ENCODE assay signal across 17 cellular contexts in the genomic region with DNA sequence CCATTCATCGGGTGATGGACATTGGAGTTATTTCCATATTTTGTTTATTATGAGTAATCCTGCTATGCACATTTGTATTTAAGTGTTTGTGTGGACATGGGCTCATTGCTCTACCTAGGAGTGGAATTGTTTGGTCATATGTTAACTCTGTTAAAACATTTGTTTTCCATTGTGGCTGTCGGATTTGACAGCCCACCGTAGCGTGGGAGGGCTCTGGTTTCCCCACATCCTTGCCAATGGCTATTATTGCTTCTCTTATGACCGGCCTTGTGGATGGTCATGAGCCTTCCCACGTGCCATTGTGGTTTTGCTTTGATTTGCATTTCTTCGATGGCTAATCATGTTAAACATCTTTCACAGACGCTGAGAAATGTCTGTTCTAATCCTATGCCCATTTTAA.
DNase-seq lines count a peak whose midpoint lies in the region; ATAC-seq, FAIRE-seq and TF ChIP-seq lines count a peak whose summit lies in the region.
"Had no signal": no experiment of that assay in that cellular context is flagged by ENCODE, and none has a peak within 500 bp of the region (broad histone marks: within the 10 kb centered on the region; RNA-seq: fewer than 3 reads in every experiment).

No MANE protein-coding gene starts in this region.

- H3K27ac ChIP-seq in suprapubic skin, result no peak overlapping the region
- H3K27ac ChIP-seq: skin epidermis had no signal

- no peak for TF ChIP-seq CTCF in suprapubic skin (IDR thresholded peaks at IDR 0.05)

- H3K9me3 ChIP-seq in suprapubic skin, result no peaks in the 10 kb centered on the region

- no peak overlapping the region for H3K4me3 ChIP-seq in suprapubic skin
- H3K4me3 ChIP-seq: skin epidermis had no signal

- H3K27me3 ChIP-seq in suprapubic skin, result no peaks in the 10 kb centered on the region

- H3K4me1 ChIP-seq in suprapubic skin, result no peaks in the 10 kb centered on the region

- FAIRE-seq in GM12891 (lab: Jason Lieb, UNC), result peak; percentile 77
- FAIRE-seq in H54 (lab: Jason Lieb, UNC), result no peak

- WGBS in suprapubic skin, result 80% methylated on average over 8 of the region's 8 CpGs

- TF ChIP-seq POLR2A in GM12891 (IDR thresholded peaks at IDR 0.05; ENCODE audit: low read depth, low read length), result no peak
- TF ChIP-seq POLR2A in H54 (IDR thresholded peaks at IDR 0.05; ENCODE audit: low read depth, low read length), result no peak
- no peak for TF ChIP-seq POLR2A in suprapubic skin (IDR thresholded peaks at IDR 0.05)

- H3K36me3 ChIP-seq in suprapubic skin, result peaks cover 92% of the 10 kb centered on the region

- ATAC-seq in GM19372 (IDR thresholded peaks at IDR 0.05; ENCODE audit: low read depth, unreplicated experiment) (peak; percentile 81), HG02763 (IDR thresholded peaks at IDR 0.05; ENCODE audit: unreplicated experiment) (peak; percentile 60), HG03521 (IDR thresholded peaks at IDR 0.05; ENCODE audit: unreplicated experiment) (peak; percentile 56), GM19455 (IDR thresholded peaks at IDR 0.05; ENCODE audit: unreplicated experiment) (no peak)
- ATAC-seq: Right ventricle myocardium inferior had no signal

- DNase-seq in GM12891 (ENCODE audit: insufficient read length, low spot score) (no peak), H54 (ENCODE audit: insufficient read length, low spot score) (no peak), suprapubic skin (ENCODE audit: low spot score in 2 of 2) (no peak), NCI-H774 (lab: John Stamatoyannopoulos, UW) (no peak)
- DNase-seq: activated CD4-positive, alpha-beta memory T cell treated with anti-CD3 and anti-CD28 coated beads, Interleukin-2, amount 10 ng/mL, durations not matched to agents 7 days and 5 days; activated T-cell treated with anti-CD3 and anti-CD28 coated beads, Interleukin-2, amount 50 U/mL, for 1 hour; amniotic stem cell; mesenchymal stem cell; NCI-H226; stimulated activated CD4-positive, alpha-beta T cell treated with anti-CD3 and anti-CD28 coated beads, Interleukin-2, amount 100 ng/mL, for 24 hours; stimulated activated naive CD4-positive, alpha-beta T cell had no signal

- TF ChIP-seq EP300 in suprapubic skin (IDR thresholded peaks at IDR 0.05), result no peak

TF ChIP-seq in GM12891, 5 proteins besides CTCF, POLR2A, EP300 and RAD21:
- TF ChIP-seq PAX5 (IDR thresholded peaks at IDR 0.05; ENCODE audit: insufficient read depth, low read length, severe bottlenecking) (no peak), POU2F2 (IDR thresholded peaks at IDR 0.05; ENCODE audit: low read depth, low read length) (peak; percentile 50; the same call in 1 of the 2 replicates)
TF ChIP-seq in GM12891: peak in this region for 1.
